In genomic region chr6:13355969-13356368, GRCh38 we compare ENCODE assay signal across 8 cellular contexts. TPM values are rescaled to one million over a fixed set of nuclear protein-coding genes. Genes with fewer than 3 reads are reported as not detected.
A peak's percentile ranks its signal among the peaks of the same experiment; 100 is the strongest.
DNase-seq lines count a peak whose midpoint lies in the region; ATAC-seq and TF ChIP-seq lines count a peak whose summit lies in the region.

No MANE protein-coding gene starts in this region.

- H3K9me3 ChIP-seq in osteoblast (ENCODE audit: low read depth, low read length) (no peaks in the 10 kb centered on the region), neural progenitor cell (ENCODE audit: low read depth) (no peaks in the 10 kb centered on the region)

- H3K36me3 ChIP-seq in osteoblast (ENCODE audit: insufficient read depth, low read length) (no peaks in the 10 kb centered on the region), neural progenitor cell (no peaks in the 10 kb centered on the region)

- H3K4me1 Mint-ChIP-seq in T-helper 2 cell treated with Interferon-gamma antibody and Interleukin-4, amounts not matched to agents 5 μg/mL and 100 μg/mL, for 36 hours (ENCODE audit: low read depth), result peaks cover 60% of the 10 kb centered on the region
- peaks cover 40% of the 10 kb centered on the region for H3K4me1 Mint-ChIP-seq in neural progenitor cell

- H3K79me2 ChIP-seq in osteoblast (ENCODE audit: insufficient read depth, low read length) (no peaks in the 10 kb centered on the region), neural progenitor cell (ENCODE audit: low read depth) (no peaks in the 10 kb centered on the region)

- TF ChIP-seq CTCF in osteoblast (IDR thresholded peaks at IDR 0.05; ENCODE audit: extremely low read depth, low read depth, low read length) (no peak), neural progenitor cell (IDR thresholded peaks at IDR 0.05) (no peak)

- no peak overlapping the region for H3K4me3 ChIP-seq in osteoblast (ENCODE audit: insufficient read depth, low read length)
- H3K4me3 ChIP-seq in neural progenitor cell, result no peak overlapping the region

- H4K20me1 ChIP-seq in osteoblast (ENCODE audit: insufficient read depth, low read length), result no peaks in the 10 kb centered on the region
- H4K20me1 ChIP-seq in neural progenitor cell (ENCODE audit: low read depth), result no peaks in the 10 kb centered on the region

- no peak overlapping the region for H3K9ac ChIP-seq in neural progenitor cell

- peak overlapping the region; percentile 79 for H3K4me3 Mint-ChIP-seq in T-helper 2 cell treated with Interferon-gamma antibody and Interleukin-4, amounts not matched to agents 5 μg/mL and 100 μg/mL, for 36 hours
- no peak overlapping the region for H3K4me3 Mint-ChIP-seq in neural progenitor cell

- peak overlapping the region; percentile 31 for H3K4me2 ChIP-seq in osteoblast (ENCODE audit: insufficient read depth, low read length)
- no peak overlapping the region for H3K4me2 ChIP-seq in neural progenitor cell

- DNase-seq in stimulated activated CD4-positive, alpha-beta T cell treated with anti-CD3 and anti-CD28 coated beads, Interleukin-15, amount 100 ng/mL, for 24 hours, result peak; percentile 29
- DNase-seq in stimulated activated CD4-positive, alpha-beta T cell treated with anti-CD3 and anti-CD28 coated beads, Interleukin-12 subunit alpha, Interleukin-12 subunit beta, amount 100 ng/mL, for 4 hours, result no peak
- DNase-seq in T-helper 2 cell treated with Interferon-gamma antibody and Interleukin-4, amounts not matched to agents 5 μg/mL and 100 μg/mL, for 36 hours (ENCODE audit: low spot score), result peak; percentile 60
- no peak for DNase-seq in osteoblast (ENCODE audit: insufficient read length, low spot score, missing footprints)
- DNase-seq in NCI-H510A treated with DMSO at 0.1 percent for 48 hours (lab: John Stamatoyannopoulos, UW), result no peak
- DNase-seq in NCI-H146 (lab: John Stamatoyannopoulos, UW), result no peak
- DNase-seq in neural progenitor cell (ENCODE audit: low spot score), result no peak

- no peak overlapping the region for H2AFZ ChIP-seq in osteoblast (ENCODE audit: low read length)
- no peak overlapping the region for H2AFZ ChIP-seq in neural progenitor cell (replicated peaks)

- peaks cover 4% of the 10 kb centered on the region for H3K36me3 Mint-ChIP-seq in T-helper 2 cell treated with Interferon-gamma antibody and Interleukin-4, amounts not matched to agents 5 μg/mL and 100 μg/mL, for 36 hours (ENCODE audit: low read depth)
- H3K36me3 Mint-ChIP-seq in neural progenitor cell, result no peaks in the 10 kb centered on the region

- peaks cover 3% of the 10 kb centered on the region for H3K27me3 Mint-ChIP-seq in T-helper 2 cell treated with Interferon-gamma antibody and Interleukin-4, amounts not matched to agents 5 μg/mL and 100 μg/mL, for 36 hours (ENCODE audit: low read depth)
- H3K27me3 Mint-ChIP-seq in neural progenitor cell (ENCODE audit: insufficient read depth, low read depth), result peaks cover 2% of the 10 kb centered on the region

- H3K27ac ChIP-seq in osteoblast (ENCODE audit: low read depth, low read length) (peak overlapping the region; percentile 44), neural progenitor cell (no peak overlapping the region)

- peaks cover 28% of the 10 kb centered on the region for H3F3A ChIP-seq in neural progenitor cell (ENCODE audit: low read depth)

- peak overlapping the region; percentile 95 for H3K27ac Mint-ChIP-seq in T-helper 2 cell treated with Interferon-gamma antibody and Interleukin-4, amounts not matched to agents 5 μg/mL and 100 μg/mL, for 36 hours
- H3K27ac Mint-ChIP-seq in neural progenitor cell, result no peak overlapping the region

- ATAC-seq in HG03066 (IDR thresholded peaks at IDR 0.05; ENCODE audit: low read depth, unreplicated experiment), result peak; percentile 93

- H3K27me3 ChIP-seq in osteoblast (ENCODE audit: insufficient read depth, low read length) (no peaks in the 10 kb centered on the region), neural progenitor cell (no peaks in the 10 kb centered on the region)

- H3K4me1 ChIP-seq in osteoblast (ENCODE audit: insufficient read depth, low read length), result peaks cover 23% of the 10 kb centered on the region
- H3K4me1 ChIP-seq in neural progenitor cell, result peaks cover 27% of the 10 kb centered on the region

- H3K9me3 Mint-ChIP-seq in T-helper 2 cell treated with Interferon-gamma antibody and Interleukin-4, amounts not matched to agents 5 μg/mL and 100 μg/mL, for 36 hours, result no peaks in the 10 kb centered on the region
- H3K9me3 Mint-ChIP-seq in neural progenitor cell, result no peaks in the 10 kb centered on the region

RNA-seq across cellular contexts. Expression of gene TBC1D7, which starts 27.6 kb away (rescaled TPM):
- total RNA-seq in osteoblast (18.8 and 25.3 TPM in 2 replicates), neural progenitor cell (ENCODE audit: low replicate concordance) (52.8 and 54.9 TPM in 2 replicates)

Comparison
In these comparisons a context has a peak if more than half of its experiments do, and no peak if none do; other contexts are left out.
1. DNase-seq: peak in stimulated activated CD4-positive, alpha-beta T cell treated with anti-CD3 and anti-CD28 coated beads, Interleukin-15, amount 100 ng/mL, for 24 hours (single experiment) and T-helper 2 cell treated with Interferon-gamma antibody and Interleukin-4, amounts not matched to agents 5 μg/mL and 100 μg/mL, for 36 hours (single experiment); none in stimulated activated CD4-positive, alpha-beta T cell treated with anti-CD3 and anti-CD28 coated beads, Interleukin-12 subunit alpha, Interleukin-12 subunit beta, amount 100 ng/mL, for 4 hours (single experiment), osteoblast (single experiment), NCI-H510A treated with DMSO at 0.1 percent for 48 hours (single experiment), NCI-H146 (single experiment) and neural progenitor cell (single experiment).